Comparison of ENCODE assay signal across 1 cellular context in genomic region chr16:29644338-29644857, GRCh38.
TF ChIP-seq lines count a peak whose summit lies in the region.

No MANE protein-coding gene starts in this region.

TF ChIP-seq in GM12878, 131 proteins besides CTCF, POLR2A, EP300 and RAD21 (continued from another document):
- TF ChIP-seq, protein P1, sequence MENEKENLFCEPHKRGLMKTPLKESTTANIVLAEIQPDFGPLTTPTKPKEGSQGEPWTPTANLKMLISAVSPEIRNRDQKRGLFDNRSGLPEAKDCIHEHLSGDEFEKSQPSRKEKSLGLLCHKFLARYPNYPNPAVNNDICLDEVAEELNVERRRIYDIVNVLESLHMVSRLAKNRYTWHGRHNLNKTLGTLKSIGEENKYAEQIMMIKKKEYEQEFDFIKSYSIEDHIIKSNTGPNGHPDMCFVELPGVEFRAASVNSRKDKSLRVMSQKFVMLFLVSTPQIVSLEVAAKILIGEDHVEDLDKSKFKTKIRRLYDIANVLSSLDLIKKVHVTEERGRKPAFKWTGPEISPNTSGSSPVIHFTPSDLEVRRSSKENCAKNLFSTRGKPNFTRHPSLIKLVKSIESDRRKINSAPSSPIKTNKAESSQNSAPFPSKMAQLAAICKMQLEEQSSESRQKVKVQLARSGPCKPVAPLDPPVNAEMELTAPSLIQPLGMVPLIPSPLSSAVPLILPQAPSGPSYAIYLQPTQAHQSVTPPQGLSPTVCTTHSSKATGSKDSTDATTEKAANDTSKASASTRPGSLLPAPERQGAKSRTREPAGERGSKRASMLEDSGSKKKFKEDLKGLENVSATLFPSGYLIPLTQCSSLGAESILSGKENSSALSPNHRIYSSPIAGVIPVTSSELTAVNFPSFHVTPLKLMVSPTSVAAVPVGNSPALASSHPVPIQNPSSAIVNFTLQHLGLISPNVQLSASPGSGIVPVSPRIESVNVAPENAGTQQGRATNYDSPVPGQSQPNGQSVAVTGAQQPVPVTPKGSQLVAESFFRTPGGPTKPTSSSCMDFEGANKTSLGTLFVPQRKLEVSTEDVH (IDR thresholded peaks at IDR 0.05; ENCODE audit: low read depth, partially characterized antibody) = no peak
- TF ChIP-seq SMAD1 (IDR thresholded peaks at IDR 0.05; ENCODE audit: low read depth, partially characterized antibody) = no peak
- TF ChIP-seq HDAC6 (IDR thresholded peaks at IDR 0.05; ENCODE audit: unreplicated experiment) = no peak
- TF ChIP-seq NFYA (IDR thresholded peaks at IDR 0.05; ENCODE audit: borderline replicate concordance, low read depth, low read length) = no peak
- no peak for TF ChIP-seq ELK1 (IDR thresholded peaks at IDR 0.05; ENCODE audit: low read depth, low read length)
- no peak for TF ChIP-seq PAX8 (IDR thresholded peaks at IDR 0.05)
- TF ChIP-seq LARP7 (IDR thresholded peaks at IDR 0.05) = no peak
- no peak for TF ChIP-seq YBX1 (IDR thresholded peaks at IDR 0.05)
- TF ChIP-seq SUZ12 (IDR thresholded peaks at IDR 0.05; ENCODE audit: unreplicated experiment) = no peak
- TF ChIP-seq BCLAF1 (IDR thresholded peaks at IDR 0.05) = no peak
- peak; percentile 94 for TF ChIP-seq IKZF1 (conservative IDR thresholded peaks at IDR 0.05)
- TF ChIP-seq, protein P2, sequence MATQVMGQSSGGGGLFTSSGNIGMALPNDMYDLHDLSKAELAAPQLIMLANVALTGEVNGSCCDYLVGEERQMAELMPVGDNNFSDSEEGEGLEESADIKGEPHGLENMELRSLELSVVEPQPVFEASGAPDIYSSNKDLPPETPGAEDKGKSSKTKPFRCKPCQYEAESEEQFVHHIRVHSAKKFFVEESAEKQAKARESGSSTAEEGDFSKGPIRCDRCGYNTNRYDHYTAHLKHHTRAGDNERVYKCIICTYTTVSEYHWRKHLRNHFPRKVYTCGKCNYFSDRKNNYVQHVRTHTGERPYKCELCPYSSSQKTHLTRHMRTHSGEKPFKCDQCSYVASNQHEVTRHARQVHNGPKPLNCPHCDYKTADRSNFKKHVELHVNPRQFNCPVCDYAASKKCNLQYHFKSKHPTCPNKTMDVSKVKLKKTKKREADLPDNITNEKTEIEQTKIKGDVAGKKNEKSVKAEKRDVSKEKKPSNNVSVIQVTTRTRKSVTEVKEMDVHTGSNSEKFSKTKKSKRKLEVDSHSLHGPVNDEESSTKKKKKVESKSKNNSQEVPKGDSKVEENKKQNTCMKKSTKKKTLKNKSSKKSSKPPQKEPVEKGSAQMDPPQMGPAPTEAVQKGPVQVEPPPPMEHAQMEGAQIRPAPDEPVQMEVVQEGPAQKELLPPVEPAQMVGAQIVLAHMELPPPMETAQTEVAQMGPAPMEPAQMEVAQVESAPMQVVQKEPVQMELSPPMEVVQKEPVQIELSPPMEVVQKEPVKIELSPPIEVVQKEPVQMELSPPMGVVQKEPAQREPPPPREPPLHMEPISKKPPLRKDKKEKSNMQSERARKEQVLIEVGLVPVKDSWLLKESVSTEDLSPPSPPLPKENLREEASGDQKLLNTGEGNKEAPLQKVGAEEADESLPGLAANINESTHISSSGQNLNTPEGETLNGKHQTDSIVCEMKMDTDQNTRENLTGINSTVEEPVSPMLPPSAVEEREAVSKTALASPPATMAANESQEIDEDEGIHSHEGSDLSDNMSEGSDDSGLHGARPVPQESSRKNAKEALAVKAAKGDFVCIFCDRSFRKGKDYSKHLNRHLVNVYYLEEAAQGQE (IDR thresholded peaks at IDR 0.05; ENCODE audit: low read depth, low read length) = 0 out of 2 replicates have a peak, but pooled peaks have one; percentile 23
